1 cellular context compared by ENCODE assay signal in genomic region chrX:139907078-139907477, GRCh38.
TF ChIP-seq lines count a peak whose summit lies in the region.

No MANE protein-coding gene starts in this region.

TF ChIP-seq in SK-N-SH treated with all-trans-retinoic acid at 6 μM for 48 hours, 23 proteins besides CTCF, POLR2A, EP300 and RAD21 (continued from another document):
- TF ChIP-seq CREB5 (CRISPR knock-in tag; IDR thresholded peaks at IDR 0.05; ENCODE audit: low read depth) (no peak), ZNF8 (CRISPR knock-in tag; IDR thresholded peaks at IDR 0.05) (no peak), ZNF565 (CRISPR knock-in tag; conservative IDR thresholded peaks at IDR 0.05; ENCODE audit: low read depth) (no peak), ZNF70 (CRISPR knock-in tag; IDR thresholded peaks at IDR 0.05) (no peak), CSDC2 (CRISPR knock-in tag; IDR thresholded peaks at IDR 0.05) (no peak), SNAI2 (CRISPR knock-in tag; IDR thresholded peaks at IDR 0.05) (no peak), ISL1 (CRISPR knock-in tag; IDR thresholded peaks at IDR 0.05) (no peak), ARNTL (CRISPR knock-in tag; IDR thresholded peaks at IDR 0.05; ENCODE audit: borderline replicate concordance, low read depth) (no peak), PPARA (CRISPR knock-in tag; IDR thresholded peaks at IDR 0.05; ENCODE audit: borderline replicate concordance) (no peak), TSHZ2 (CRISPR knock-in tag; IDR thresholded peaks at IDR 0.05) (no peak), ZFP30 (CRISPR knock-in tag; IDR thresholded peaks at IDR 0.05) (no peak), GLIS3 (CRISPR knock-in tag; IDR thresholded peaks at IDR 0.05) (no peak), TCF4 (CRISPR knock-in tag; IDR thresholded peaks at IDR 0.05; ENCODE audit: borderline replicate concordance) (no peak), BACH2 (CRISPR knock-in tag; IDR thresholded peaks at IDR 0.05; ENCODE audit: borderline replicate concordance) (no peak)
- TF ChIP-seq, protein P1, sequence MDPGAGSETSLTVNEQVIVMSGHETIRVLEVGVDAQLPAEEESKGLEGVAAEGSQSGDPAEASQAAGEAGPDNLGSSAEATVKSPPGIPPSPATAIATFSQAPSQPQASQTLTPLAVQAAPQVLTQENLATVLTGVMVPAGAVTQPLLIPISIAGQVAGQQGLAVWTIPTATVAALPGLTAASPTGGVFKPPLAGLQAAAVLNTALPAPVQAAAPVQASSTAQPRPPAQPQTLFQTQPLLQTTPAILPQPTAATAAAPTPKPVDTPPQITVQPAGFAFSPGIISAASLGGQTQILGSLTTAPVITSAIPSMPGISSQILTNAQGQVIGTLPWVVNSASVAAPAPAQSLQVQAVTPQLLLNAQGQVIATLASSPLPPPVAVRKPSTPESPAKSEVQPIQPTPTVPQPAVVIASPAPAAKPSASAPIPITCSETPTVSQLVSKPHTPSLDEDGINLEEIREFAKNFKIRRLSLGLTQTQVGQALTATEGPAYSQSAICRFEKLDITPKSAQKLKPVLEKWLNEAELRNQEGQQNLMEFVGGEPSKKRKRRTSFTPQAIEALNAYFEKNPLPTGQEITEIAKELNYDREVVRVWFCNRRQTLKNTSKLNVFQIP (CRISPR knock-in tag; IDR thresholded peaks at IDR 0.05; ENCODE audit: borderline replicate concordance, low read depth), result no peak
